Comparison of ENCODE assay signal across 8 cellular contexts in the genomic region with DNA sequence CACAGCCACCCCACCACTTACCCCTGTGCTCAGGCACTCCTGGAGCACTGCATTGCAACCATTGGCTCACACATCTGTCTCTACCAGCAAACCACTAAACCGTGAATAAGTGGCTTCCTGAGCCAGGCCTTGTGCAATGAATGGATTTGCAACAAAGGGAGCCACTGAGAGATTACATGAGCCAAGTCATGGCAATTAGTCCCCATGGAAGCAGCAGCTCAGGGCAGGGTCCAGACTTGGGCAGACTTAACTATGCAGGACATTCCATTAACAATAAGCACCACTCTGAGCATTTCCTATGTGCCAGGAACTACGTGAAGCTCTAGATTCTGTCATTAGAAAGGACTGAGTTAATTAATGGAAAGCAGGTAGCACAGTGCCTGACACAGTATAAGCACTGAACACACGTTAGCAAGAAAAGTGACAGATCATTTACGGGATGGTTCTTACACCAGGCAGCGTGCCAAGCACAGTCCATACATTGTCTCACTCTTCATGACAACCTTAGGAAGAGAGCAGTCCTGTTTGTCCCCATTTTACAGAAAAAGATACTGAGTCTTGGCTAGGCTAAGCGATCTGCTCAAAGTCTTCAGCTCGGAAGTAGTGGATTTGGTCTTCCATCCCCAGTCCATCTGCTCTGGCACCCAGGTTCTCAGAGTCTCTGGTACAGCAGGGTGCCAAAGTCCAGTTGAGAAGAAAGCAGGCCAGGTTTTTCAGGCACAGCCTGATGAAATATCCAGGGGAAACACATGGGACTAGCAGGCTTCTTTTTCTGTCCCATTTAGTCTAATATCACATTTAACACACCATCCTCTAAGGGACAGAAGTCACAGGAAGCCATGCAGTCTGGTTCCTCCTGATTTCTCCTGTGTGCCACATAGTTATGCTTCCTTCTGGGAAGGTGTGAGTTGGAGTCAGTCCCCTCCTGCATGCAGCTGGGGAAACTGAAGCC. TPM values are rescaled to one million over a fixed set of nuclear protein-coding genes. Genes with fewer than 3 reads are reported as not detected.
A peak's percentile ranks its signal among the peaks of the same experiment; 100 is the strongest.
DNase-seq lines count a peak whose midpoint lies in the region; ATAC-seq and TF ChIP-seq lines count a peak whose summit lies in the region.

No MANE protein-coding gene starts in this region.

- H3F3A ChIP-seq in GM23338 (replicated peaks; ENCODE audit: low read depth) = no peaks in the 10 kb centered on the region

- ATAC-seq in GM23338 = no peak
- ATAC-seq in GM18909 (IDR thresholded peaks at IDR 0.05; ENCODE audit: poor library complexity, unreplicated experiment) = no peak

- H3K27me3 Mint-ChIP-seq in GM23338 (ENCODE audit: insufficient read depth, low read depth, poor library complexity) = peaks cover 2% of the 10 kb centered on the region

- no peak for TF ChIP-seq CTCF in HEK293 (tag by site-specific recombination; IDR thresholded peaks at IDR 0.05)
- no peak for TF ChIP-seq CTCF in esophagus squamous epithelium (IDR thresholded peaks at IDR 0.05)
- no peak for TF ChIP-seq CTCF in GM23338 (conservative IDR thresholded peaks at IDR 0.05; ENCODE audit: low read depth in 2 of 2)
- no peak for TF ChIP-seq CTCF in stomach (IDR thresholded peaks at IDR 0.05)

- CTCF ChIA-PET in HEK293 (lab: Yijun Ruan, JAX) = no interaction called here

- intact Hi-C loops in esophagus squamous epithelium (cut with DNase I) = no loop called here
- intact Hi-C loops in stomach (cut with DNase I; ENCODE audit: low total_unique reads) = no loop called here

- H3K9me3 ChIP-seq in HEK293 (ENCODE audit: control insufficient read depth, insufficient read depth, low read depth, low read length) (no peaks in the 10 kb centered on the region), esophagus squamous epithelium (no peaks in the 10 kb centered on the region), skeletal muscle tissue (ENCODE audit: control insufficient read depth in 3 of 3, low read length in 3 of 3) (no peaks in the 10 kb centered on the region), stomach (no peaks in the 10 kb centered on the region)

- no peak overlapping the region for H3K27ac Mint-ChIP-seq in GM23338

- TF ChIP-seq EP300 in stomach (IDR thresholded peaks at IDR 0.05) = no peak

- H3K9me3 Mint-ChIP-seq in GM23338 = no peaks in the 10 kb centered on the region

- H3K4me3 ChIP-seq in ACC112 (ENCODE audit: low read depth, low read length) (no peak overlapping the region), HEK293 (ENCODE audit: low read depth, low read length) (no peak overlapping the region), esophagus squamous epithelium (no peak overlapping the region), skeletal muscle tissue (ENCODE audit: low read length in 3 of 3) (no peak overlapping the region), GM23338 (no peak overlapping the region), stomach (no peak overlapping the region)

- no peaks in the 10 kb centered on the region for H4K20me1 ChIP-seq in GM23338 (replicated peaks; ENCODE audit: insufficient read depth)

- H3K27me3 ChIP-seq in ACC112 (ENCODE audit: insufficient read depth, low read length) (no peaks in the 10 kb centered on the region), esophagus squamous epithelium (no peaks in the 10 kb centered on the region), skeletal muscle tissue (ENCODE audit: control insufficient read depth in 3 of 3, insufficient read depth in 3 of 3, low read length in 3 of 3) (no peaks in the 10 kb centered on the region), GM23338 (ENCODE audit: insufficient read depth) (no peaks in the 10 kb centered on the region), stomach (no peaks in the 10 kb centered on the region)

- no peak overlapping the region for H3K9ac ChIP-seq in skeletal muscle tissue (ENCODE audit: low read depth in 1 of 3, low read length in 3 of 3)

- H3K36me3 Mint-ChIP-seq in GM23338 (ENCODE audit: low read depth) = no peaks in the 10 kb centered on the region

- peaks cover 6% of the 10 kb centered on the region; the same call in 1 of the 2 replicates for H3K9me2 ChIP-seq in GM23338 (ENCODE audit: insufficient read depth)

- no peak for TF ChIP-seq POLR2A in esophagus squamous epithelium (IDR thresholded peaks at IDR 0.05)
- TF ChIP-seq POLR2A in stomach (IDR thresholded peaks at IDR 0.05) = no peak

- H2AFZ ChIP-seq in ACC112 (ENCODE audit: low read length, unreplicated experiment) (no peak overlapping the region), GM23338 (no peak overlapping the region)

- H3K4me3 Mint-ChIP-seq in GM23338 = no peak overlapping the region

- DNase-seq in OCI-M1 (lab: John Stamatoyannopoulos, UW) = peak; percentile 15
- DNase-seq in esophagus squamous epithelium (lab: John Stamatoyannopoulos, UW) = no peak
- DNase-seq in GM23338 (ENCODE audit: low spot score) = no peak
- DNase-seq in stomach = no peak

- no peak overlapping the region for H3K4me2 ChIP-seq in GM23338

- H3K4me1 ChIP-seq in ACC112 (ENCODE audit: control insufficient read depth, insufficient read depth, low read length, unreplicated experiment) = peaks cover 33% of the 10 kb centered on the region
- no peaks in the 10 kb centered on the region for H3K4me1 ChIP-seq in HEK293 (ENCODE audit: control insufficient read depth, insufficient read depth, low read length)
- peaks cover 16 to 44% (median 29%) of the 10 kb centered on the region in 3 donors for H3K4me1 ChIP-seq in esophagus squamous epithelium
- H3K4me1 ChIP-seq in skeletal muscle tissue (ENCODE audit: control insufficient read depth in 3 of 3, insufficient read depth in 3 of 3, low read length in 3 of 3) = peaks cover 9 to 24% (median 19%) of the 10 kb centered on the region in 3 donors
- no peaks in the 10 kb centered on the region for H3K4me1 ChIP-seq in GM23338 (ENCODE audit: insufficient read depth)
- peaks cover 6 to 51% (median 18%) of the 10 kb centered on the region in 4 donors for H3K4me1 ChIP-seq in stomach

- H3K79me2 ChIP-seq in ACC112 (ENCODE audit: control insufficient read depth, insufficient read depth, low read length, unreplicated experiment) = no peaks in the 10 kb centered on the region
- H3K79me2 ChIP-seq in GM23338 (replicated peaks; ENCODE audit: insufficient read depth) = no peaks in the 10 kb centered on the region

- H3K36me3 ChIP-seq in ACC112 (ENCODE audit: insufficient read depth, low read length) = no peaks in the 10 kb centered on the region
- H3K36me3 ChIP-seq in HEK293 (ENCODE audit: control insufficient read depth in 2 of 2, insufficient read depth in 1 of 2, low read length in 2 of 2) = no peaks in the 10 kb centered on the region
- no peaks in the 10 kb centered on the region for H3K36me3 ChIP-seq in esophagus squamous epithelium
- no peaks in the 10 kb centered on the region for H3K36me3 ChIP-seq in skeletal muscle tissue (ENCODE audit: control insufficient read depth in 3 of 3, insufficient read depth in 3 of 3, low read length in 3 of 3)
- H3K36me3 ChIP-seq in GM23338 (ENCODE audit: insufficient read depth) = no peaks in the 10 kb centered on the region
- no peaks in the 10 kb centered on the region for H3K36me3 ChIP-seq in stomach

- 73 to 76% methylated on average over 6 to 7 of the region's 7 CpGs for WGBS in esophagus squamous epithelium, 2 donors
- WGBS in stomach, 5 donors = 80 to 84% (median 84%) methylated on average over 7 of the region's 7 CpGs

- POLR2A ChIA-PET in HEK293 (lab: Yijun Ruan, JAX) = no interaction called here

- peaks cover 9% of the 10 kb centered on the region for H3K4me1 Mint-ChIP-seq in GM23338

- 0 out of 2 replicates have a peak overlapping the region, but pooled peaks have one; percentile 4 for H3K27ac ChIP-seq in ACC112 (ENCODE audit: low read depth, low read length)
- H3K27ac ChIP-seq in HEK293 (ENCODE audit: extremely low read depth, low read depth, low read length) = no peak overlapping the region
- peak overlapping the region in 3 of 4 donors; percentile 32 to 68 (median 32) for H3K27ac ChIP-seq in esophagus squamous epithelium
- peak overlapping the region; percentile 43 for H3K27ac ChIP-seq in skeletal muscle tissue (ENCODE audit: low read depth, low read length)
- no peak overlapping the region for H3K27ac ChIP-seq in GM23338 (ENCODE audit: low read depth)
- peak overlapping the region in 1 of 5 donors; percentile 9 for H3K27ac ChIP-seq in stomach

TF ChIP-seq in HEK293, 187 proteins besides CTCF, POLR2A, EP300 and RAD21 (continues in another document):
- TF ChIP-seq ZNF274 (IDR thresholded peaks at IDR 0.05; ENCODE audit: low read length) (no peak), ZNF274 (tag by site-specific recombination; IDR thresholded peaks at IDR 0.05; ENCODE audit: borderline replicate concordance) (no peak)

TF ChIP-seq in GM23338, 12 proteins besides CTCF, POLR2A, EP300 and RAD21 (continues in another document):
- no peak for TF ChIP-seq ZNF331 (CRISPR knock-in tag; IDR thresholded peaks at IDR 0.05; ENCODE audit: low read depth)
- TF ChIP-seq CREB1 (CRISPR knock-in tag; IDR thresholded peaks at IDR 0.05; ENCODE audit: low read depth) = no peak

RNA-seq across cellular contexts. Expression of a gene that starts 44.1 kb away (rescaled TPM):
- total RNA-seq in esophagus squamous epithelium = 1 to 10 TPM in 1 of 4 donors, under 1 TPM in 2, not detected in 1; 0.27 to 1.1 (median 0.38) TPM
- under 0.01 TPM for total RNA-seq in skeletal muscle tissue
- total RNA-seq in GM23338 (2014; rRNA removed; shearing (Covaris generic)) = not detected in 2 replicates
- not detected in 2 replicates for polyA plus RNA-seq in GM23338 (2016; fragmentation: Nextera tagmentation; extraction: Ambion mirVana)
- total RNA-seq in stomach = 1 to 10 TPM in 1 of 5 donors, under 1 TPM in 1, not detected in 3; 0.58 to 7.5 TPM
- polyA plus RNA-seq in stomach = under 1 TPM in 2 of 3 donors, not detected in 1; 0.23 to 0.93 TPM

Comparison
In these comparisons a context has a peak if more than half of its experiments do, and no peak if none do; other contexts are left out.
1. H3K27ac ChIP-seq: peak in ACC112 (single experiment), esophagus squamous epithelium (3 of 4) and skeletal muscle tissue (single experiment); none in HEK293 (single experiment) and GM23338 (single experiment).